Comparison of ENCODE assay signal across 8 cellular contexts in genomic region chr11:77819411-77819920, GRCh38.
DNase-seq lines count a peak whose midpoint lies in the region; ATAC-seq and TF ChIP-seq lines count a peak whose summit lies in the region.

No MANE protein-coding gene starts in this region.

- DNase-seq in DMS114 treated with DMSO at 0.1 percent for 48 hours (lab: John Stamatoyannopoulos, UW; ENCODE audit: unreplicated experiment) (peak; percentile 77), OCI-M1 (lab: John Stamatoyannopoulos, UW) (peak; percentile 99), activated T-cell treated with anti-CD3 and anti-CD28 coated beads for 48 hours (ENCODE audit: low read depth) (peak; percentile 75), erythroblast (lab: John Stamatoyannopoulos, UW) (peak; percentile 87)
- peak; percentile 75 for DNase-seq in stimulated activated CD8-positive, alpha-beta memory T cell treated with anti-CD3 and anti-CD28 coated beads, Interleukin-4, amount 100 ng/mL, for 24 hours (ENCODE audit: low read depth)

- peak; percentile 58 for ATAC-seq in GM21576 (IDR thresholded peaks at IDR 0.05; ENCODE audit: unreplicated experiment)

- H3K27me3 ChIP-seq in mucosa of rectum (ENCODE audit: control insufficient read depth in 2 of 2, insufficient read depth in 2 of 2, low read length in 2 of 2) = no peaks in the 10 kb centered on the region

- no peaks in the 10 kb centered on the region for H3K9me3 ChIP-seq in mucosa of rectum (ENCODE audit: control insufficient read depth in 2 of 2, low read length in 2 of 2)

- no peak for TF ChIP-seq EP300 in Ishikawa (IDR thresholded peaks at IDR 0.05; ENCODE audit: borderline replicate concordance)

- TF ChIP-seq RAD21 in Ishikawa (IDR thresholded peaks at IDR 0.05; ENCODE audit: low read depth) = no peak

- H3K36me3 ChIP-seq in mucosa of rectum (ENCODE audit: control insufficient read depth in 2 of 2, insufficient read depth in 2 of 2, low read length in 2 of 2) = no peaks in the 10 kb centered on the region

- peak overlapping the region; percentile 89 to 92 for H3K27ac ChIP-seq in mucosa of rectum (ENCODE audit: low read depth in 2 of 2, low read length in 2 of 2)

- H3K4me3 ChIP-seq in mucosa of rectum (ENCODE audit: low read length in 2 of 2) = peak overlapping the region; percentile 87 to 96

- TF ChIP-seq POLR2A in erythroblast (IDR thresholded peaks at IDR 0.05; ENCODE audit: low read length) = peak; percentile 49

- H3K4me1 ChIP-seq in mucosa of rectum (ENCODE audit: control insufficient read depth in 2 of 2, insufficient read depth in 2 of 2, low read length in 2 of 2) = peaks cover 9 to 12% of the 10 kb centered on the region in 2 donors

- H3K9ac ChIP-seq in mucosa of rectum (ENCODE audit: low read depth in 1 of 2, low read length in 2 of 2) = peak overlapping the region; percentile 77 to 90

TF ChIP-seq in Ishikawa, 13 proteins besides CTCF, POLR2A, EP300 and RAD21:
- TF ChIP-seq EGR1 (IDR thresholded peaks at IDR 0.05) (no peak), FOXM1 (IDR thresholded peaks at IDR 0.05; ENCODE audit: borderline replicate concordance, low read depth) (no peak), NFIC (IDR thresholded peaks at IDR 0.05) (no peak), TAF1 (IDR thresholded peaks at IDR 0.05; ENCODE audit: low read depth) (no peak), MAX (IDR thresholded peaks at IDR 0.05) (peak; percentile 31; the same call in 1 of the 2 replicates), TCF12 (IDR thresholded peaks at IDR 0.05; ENCODE audit: low read depth) (no peak), REST (IDR thresholded peaks at IDR 0.05; ENCODE audit: low read depth) (no peak), CEBPB (IDR thresholded peaks at IDR 0.05) (no peak)

Comparison
In these comparisons a context has a peak if more than half of its experiments do, and no peak if none do; other contexts are left out.
1. Peak in every context shown above with its lines: DNase-seq, ATAC-seq, H3K4me3 ChIP-seq and H3K27ac ChIP-seq.